Comparison of ENCODE assay signal across 8 cellular contexts in the genomic region with DNA sequence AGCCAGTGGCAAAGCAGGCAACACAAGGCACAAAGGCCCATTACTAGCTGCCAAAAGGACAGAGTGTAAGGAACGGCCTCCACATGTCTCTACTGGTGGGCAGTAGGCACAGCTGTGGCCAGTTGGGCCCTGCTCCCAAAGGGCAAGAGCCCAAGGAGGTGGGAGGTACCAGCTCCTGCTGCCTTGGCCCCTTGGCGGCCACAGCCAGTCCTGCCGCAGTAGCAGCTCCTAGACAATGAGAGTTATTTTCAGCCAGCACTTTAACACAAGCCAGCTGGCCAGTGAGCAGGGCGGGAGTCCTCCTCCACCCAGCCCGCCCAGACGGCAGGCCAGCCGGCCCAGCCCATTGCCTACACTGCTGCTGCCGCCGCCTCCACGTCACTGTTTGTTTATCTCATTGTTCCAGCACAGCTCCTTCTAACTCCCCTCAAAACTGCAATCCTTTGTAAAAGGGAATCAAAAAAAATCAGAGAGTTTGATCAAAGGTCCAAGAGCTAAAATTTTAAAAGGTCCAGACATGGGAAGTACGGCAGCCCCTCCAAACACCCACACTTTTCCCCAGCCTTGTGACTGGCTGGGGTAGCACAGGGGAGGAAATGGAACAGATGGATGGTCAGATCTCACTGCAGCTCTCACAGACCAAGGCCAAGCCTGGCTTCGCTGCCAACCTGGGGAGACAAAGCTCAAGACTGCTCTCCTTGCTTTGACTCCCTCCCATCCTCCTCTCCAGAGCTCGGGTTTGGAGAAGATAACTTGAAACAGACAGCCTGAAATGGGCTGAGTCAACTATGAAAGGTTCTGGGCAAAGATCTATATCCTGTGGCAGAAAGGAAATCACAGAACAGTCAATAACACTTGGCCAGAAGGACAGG. TPM values are rescaled to one million over a fixed set of nuclear protein-coding genes. Genes with fewer than 3 reads are reported as not detected.
DNase-seq lines count a peak whose midpoint lies in the region; ATAC-seq, FAIRE-seq and TF ChIP-seq lines count a peak whose summit lies in the region.

No MANE protein-coding gene starts in this region.

- peak overlapping the region; percentile 90 for H3K27ac Mint-ChIP-seq in astrocyte (ENCODE audit: unreplicated experiment)

- peaks cover 49% of the 10 kb centered on the region for H4K20me1 ChIP-seq in astrocyte (ENCODE audit: insufficient read depth, low read length)

- peak overlapping the region; percentile 8 for H3K4me3 Mint-ChIP-seq in astrocyte (ENCODE audit: unreplicated experiment)

- peak; percentile 97 for DNase-seq in GM03348 (ENCODE audit: low spot score)
- DNase-seq in NCI-H2227 treated with DMSO at 0.1 percent for 48 hours (lab: John Stamatoyannopoulos, UW) = peak; percentile 77
- peak; percentile 94 for DNase-seq in astrocyte (ENCODE audit: low read depth)
- DNase-seq in left ventricle myocardium superior = peak; percentile 94
- DNase-seq in pancreas = peak; percentile 86 to 95 (median 88)
- DNase-seq in activated gamma-delta T cell (lab: John Stamatoyannopoulos, UW) = no peak
- no peak for DNase-seq in HuH-7.5 (ENCODE audit: low spot score)

- peak overlapping the region; percentile 8 for H3K4me3 ChIP-seq in astrocyte (ENCODE audit: insufficient read depth, low read depth, low read length)
- no peak overlapping the region for H3K4me3 ChIP-seq in pancreas

- H3K9me3 ChIP-seq in astrocyte (ENCODE audit: insufficient read depth, low read depth, low read length) (no peaks in the 10 kb centered on the region), pancreas (no peaks in the 10 kb centered on the region)

- no peak for FAIRE-seq in astrocyte (lab: Jason Lieb, UNC)
- no peak for FAIRE-seq in pancreas (lab: Jason Lieb, UNC)

- peak; percentile 9 for TF ChIP-seq CTCF in astrocyte (IDR thresholded peaks at IDR 0.05; ENCODE audit: insufficient read depth, low read depth, low read length)
- peak; percentile 11 to 37 (median 20) for TF ChIP-seq CTCF in pancreas (IDR thresholded peaks at IDR 0.05)

- H3K4me1 Mint-ChIP-seq in astrocyte (ENCODE audit: low read depth, unreplicated experiment) = peaks cover 54% of the 10 kb centered on the region

- peak overlapping the region; percentile 89 for H3K27ac ChIP-seq in astrocyte (ENCODE audit: low read depth, low read length)
- peak overlapping the region; percentile 74 to 89 (median 85) for H3K27ac ChIP-seq in pancreas

- H3K36me3 Mint-ChIP-seq in astrocyte (ENCODE audit: low read depth, unreplicated experiment) = peaks cover 3% of the 10 kb centered on the region

- peak; percentile 96 for ATAC-seq in left ventricle myocardium superior
- ATAC-seq in pancreas = peak; percentile 96 to 99 (median 97)
- no peak for ATAC-seq in HG03095 (IDR thresholded peaks at IDR 0.05; ENCODE audit: unreplicated experiment)

- H3K36me3 ChIP-seq in astrocyte (ENCODE audit: insufficient read depth, low read length) = no peaks in the 10 kb centered on the region
- no peaks in the 10 kb centered on the region for H3K36me3 ChIP-seq in pancreas

- peaks cover 86% of the 10 kb centered on the region for H3K79me2 ChIP-seq in astrocyte (ENCODE audit: insufficient read depth, low read length)

- H2AFZ ChIP-seq in astrocyte (ENCODE audit: low read depth, low read length) = peak overlapping the region; percentile 45

- intact Hi-C loops in left ventricle myocardium superior (cut with micrococcal nuclease) (no loop called here), pancreas (cut with DNase I) (no loop called here)

- H3K27me3 Mint-ChIP-seq in astrocyte (ENCODE audit: low read depth, unreplicated experiment) = no peaks in the 10 kb centered on the region

- H3K4me1 ChIP-seq in astrocyte (ENCODE audit: insufficient read depth, low read length) (peaks cover 41% of the 10 kb centered on the region), pancreas (peaks cover 7 to 25% (median 20%) of the 10 kb centered on the region in 3 donors)

- peak overlapping the region; percentile 81 for H3K9ac ChIP-seq in astrocyte (ENCODE audit: low read length)

- WGBS in pancreas, 2 donors = 7 to 21% methylated on average over 13 of the region's 13 CpGs

- H3K27me3 ChIP-seq in astrocyte (ENCODE audit: insufficient read depth, low read length) = no peaks in the 10 kb centered on the region
- H3K27me3 ChIP-seq in pancreas = no peaks in the 10 kb centered on the region

- H3K9me3 Mint-ChIP-seq in astrocyte (ENCODE audit: unreplicated experiment) = no peaks in the 10 kb centered on the region

- peak overlapping the region; percentile 76 for H3K4me2 ChIP-seq in astrocyte (ENCODE audit: low read length)

RNA-seq across cellular contexts. Expression of a gene that starts 33.5 kb away (rescaled TPM):
- total RNA-seq in astrocyte (58.4 and 62.9 TPM in 2 replicates), left ventricle myocardium superior (11.3 TPM), pancreas (10 to 100 TPM in 1 of 6 donors, 1 to 10 TPM in 5; 1.8 to 13.5 (median 2.7) TPM)
- 1 to 10 TPM; 2.9 to 3.1 TPM for polyA plus RNA-seq in pancreas

RNA-seq across cellular contexts. Expression of a gene that starts 50.3 kb away (rescaled TPM):
- total RNA-seq in astrocyte (8.9 and 10.1 TPM in 2 replicates), left ventricle myocardium superior (21.1 TPM), pancreas (10 to 100 TPM; 11.2 to 19.9 (median 13.2) TPM)
- 10 to 100 TPM; 44.9 to 58.3 TPM for polyA plus RNA-seq in pancreas

Comparison
In these comparisons a context has a peak if more than half of its experiments do, and no peak if none do; other contexts are left out.
1. DNase-seq: peak in GM03348 (single experiment), NCI-H2227 treated with DMSO at 0.1 percent for 48 hours (single experiment), astrocyte (single experiment), left ventricle myocardium superior (single experiment) and pancreas (6 of 6); none in activated gamma-delta T cell (single experiment) and HuH-7.5 (single experiment).